8 cellular contexts compared by ENCODE assay signal in genomic region chr7:55019691-55020480, GRCh38. TPM values are rescaled to one million over a fixed set of nuclear protein-coding genes. Genes with fewer than 3 reads are reported as not detected.
DNase-seq lines count a peak whose midpoint lies in the region; ATAC-seq and TF ChIP-seq lines count a peak whose summit lies in the region.

No MANE protein-coding gene starts in this region.

- in situ Hi-C loops in HAP-1 (cut with MboI; ENCODE audit: low sequenced_read_pairs), result no loop called here

- peak; percentile 51 for DNase-seq in BE2C
- peak; percentile 27 for DNase-seq in NCI-H1105 (lab: John Stamatoyannopoulos, UW)
- peak; percentile 90 for DNase-seq in esophagus muscularis mucosa (ENCODE audit: extremely low spot score)
- DNase-seq in neural crest cell (ENCODE audit: low read depth, low spot score), result peak; percentile 8
- no peak for DNase-seq in cerebellum (ENCODE audit: low spot score)
- no peak for DNase-seq in T-helper 2 cell
- no peak for DNase-seq in HAP-1 (ENCODE audit: low spot score in 2 of 2)

- no peak overlapping the region for H3K27ac Mint-ChIP-seq in neural crest cell (ENCODE audit: unreplicated experiment)

- no peaks in the 10 kb centered on the region for H3K36me3 Mint-ChIP-seq in neural crest cell (ENCODE audit: low read depth)

- peaks cover 8% of the 10 kb centered on the region; the same call in 1 of the 2 replicates for H3K4me1 ChIP-seq in BE2C
- peaks cover 20 to 56% (median 54%) of the 10 kb centered on the region in 4 donors for H3K4me1 ChIP-seq in esophagus muscularis mucosa
- H3K4me1 ChIP-seq in HAP-1, result no peaks in the 10 kb centered on the region

- H3K27me3 Mint-ChIP-seq in neural crest cell (ENCODE audit: low read depth), result peaks cover 76% of the 10 kb centered on the region

- H3K27me3 ChIP-seq in BE2C (no peaks in the 10 kb centered on the region), esophagus muscularis mucosa (peaks cover 0 to 11% (median 0%) of the 10 kb centered on the region in 4 donors), HAP-1 (ENCODE audit: low read depth) (peaks cover 5% of the 10 kb centered on the region; the same call in 1 of the 2 replicates)

- WGBS in esophagus muscularis mucosa, result 4% methylated on average over 5 of the region's 78 CpGs

- H3K4me3 Mint-ChIP-seq in neural crest cell, result peak overlapping the region; percentile 67

- H3K9me3 ChIP-seq in BE2C (no peaks in the 10 kb centered on the region), esophagus muscularis mucosa (no peaks in the 10 kb centered on the region), HAP-1 (no peaks in the 10 kb centered on the region)

- no peaks in the 10 kb centered on the region for H3K9me3 Mint-ChIP-seq in neural crest cell

- intact Hi-C loops in esophagus muscularis mucosa (cut with DNase I), result loop anchor here (2.0 to 10.0 kb wide), 6 partner anchors 47 to 238 kb away; no protein-coding TSS in a partner anchor

- peak overlapping the region; percentile 97 to 99 (median 99) for H3K27ac ChIP-seq in esophagus muscularis mucosa (replicated peaks in 1 of 4)

- H3K36me3 ChIP-seq in BE2C, result peaks cover 11% of the 10 kb centered on the region
- no peaks in the 10 kb centered on the region for H3K36me3 ChIP-seq in esophagus muscularis mucosa
- H3K36me3 ChIP-seq in HAP-1 (replicated peaks), result no peaks in the 10 kb centered on the region

- H3K4me3 ChIP-seq in BE2C (ENCODE audit: low read depth, low read length) (peak overlapping the region; percentile 86), esophagus muscularis mucosa (peak overlapping the region; percentile 91 to 98 (median 96)), HAP-1 (no peak overlapping the region)

- no peak for TF ChIP-seq CTCF in BE2C (IDR thresholded peaks at IDR 0.05; ENCODE audit: low read depth, low read length)
- peak in 1 of 3 experiments; percentile 36 for TF ChIP-seq CTCF in esophagus muscularis mucosa (IDR thresholded peaks at IDR 0.05)
- no peak for TF ChIP-seq CTCF in neural crest cell (conservative IDR thresholded peaks at IDR 0.05)

- no peak for TF ChIP-seq POLR2A in esophagus muscularis mucosa (IDR thresholded peaks at IDR 0.05; ENCODE audit: low read depth)

- no peak for TF ChIP-seq EP300 in esophagus muscularis mucosa (IDR thresholded peaks at IDR 0.05)

- no peak for ATAC-seq in GM18861 (IDR thresholded peaks at IDR 0.05; ENCODE audit: unreplicated experiment)

- H3K4me1 Mint-ChIP-seq in neural crest cell, result no peaks in the 10 kb centered on the region

RNA-seq across cellular contexts. Expression of gene EGFR, which starts 1.1 kb away (rescaled TPM):
- 18.5 TPM for polyA plus RNA-seq in BE2C (2012; ENCODE audit: insufficient read depth, insufficient read length, low read depth)
- total RNA-seq in esophagus muscularis mucosa, result 100 to 1,000 TPM in 2 of 4 donors, 10 to 100 TPM in 2; 79.3 to 125 (median 110) TPM
- total RNA-seq in neural crest cell, result 2.3 and 2.6 TPM in 2 replicates
- total RNA-seq in cerebellum, result 46.9 TPM

Comparison
In these comparisons a context has a peak if more than half of its experiments do, and no peak if none do; other contexts are left out.
1. DNase-seq: peak in BE2C (single experiment), NCI-H1105 (single experiment), esophagus muscularis mucosa (single experiment) and neural crest cell (single experiment); none in cerebellum (single experiment), T-helper 2 cell (0 of 5) and HAP-1 (0 of 2).
2. RNA of gene EGFR, which starts 1.1 kb away (total RNA-seq): 79.3 to 125 TPM in esophagus muscularis mucosa and 46.9 TPM in cerebellum (single experiment); 2.3 to 2.6 TPM in neural crest cell; every median in the first group is over 10 times any median in the second.